ENCODE assay signal across 1 cellular context in genomic region chr3:170350515-170351413, GRCh38.
TF ChIP-seq lines count a peak whose summit lies in the region.

No MANE protein-coding gene starts in this region.

TF ChIP-seq in WTC11, 78 proteins besides CTCF, POLR2A, EP300 and RAD21 (continued from another document):
- TF ChIP-seq ZSCAN18 (CRISPR knock-in tag; IDR thresholded peaks at IDR 0.05) (no peak), IRF2 (CRISPR knock-in tag; IDR thresholded peaks at IDR 0.05; ENCODE audit: borderline replicate concordance, low read depth) (no peak), HMGA2 (CRISPR knock-in tag; IDR thresholded peaks at IDR 0.05) (no peak), SOX15 (CRISPR knock-in tag; IDR thresholded peaks at IDR 0.05) (no peak), STAT6 (CRISPR knock-in tag; conservative IDR thresholded peaks at IDR 0.05; ENCODE audit: low read depth) (no peak), PREB (CRISPR knock-in tag; IDR thresholded peaks at IDR 0.05; ENCODE audit: borderline replicate concordance) (no peak), NFYB (CRISPR knock-in tag; conservative IDR thresholded peaks at IDR 0.05; ENCODE audit: low read depth) (no peak), ARID4B (CRISPR knock-in tag; IDR thresholded peaks at IDR 0.05; ENCODE audit: borderline replicate concordance) (no peak), SP1 (CRISPR knock-in tag; conservative IDR thresholded peaks at IDR 0.05) (no peak), TEAD4 (CRISPR knock-in tag; IDR thresholded peaks at IDR 0.05) (no peak), ZNF423 (CRISPR knock-in tag; IDR thresholded peaks at IDR 0.05) (no peak)
